In the genomic region with DNA sequence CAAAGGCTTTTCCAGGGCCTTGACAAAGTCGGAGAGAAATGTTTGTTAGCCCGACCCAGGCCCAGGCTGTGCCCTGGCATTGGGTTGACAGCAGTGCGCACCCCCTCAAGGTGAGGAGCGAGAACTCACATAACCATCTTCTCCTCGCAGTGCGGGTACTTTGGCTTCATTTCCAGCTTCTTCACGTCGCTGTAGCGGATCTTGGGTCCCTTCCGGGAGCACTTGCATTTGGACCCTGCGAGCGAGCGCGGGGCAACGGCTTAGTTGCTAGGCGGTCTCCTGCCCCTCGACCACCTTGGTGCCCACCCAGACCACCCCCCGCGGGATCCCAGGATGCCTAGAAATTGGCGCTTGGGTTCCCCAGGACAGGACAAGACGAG, we compare ENCODE assay signal across 2 cellular contexts.
TF ChIP-seq lines count a peak whose summit lies in the region.

No MANE protein-coding gene starts in this region.

TF ChIP-seq in IMR-90, 13 proteins besides CTCF, POLR2A, EP300 and RAD21:
- TF ChIP-seq CEBPB (IDR thresholded peaks at IDR 0.05; ENCODE audit: low read depth, low read length), result no peak
- TF ChIP-seq, protein P1, sequence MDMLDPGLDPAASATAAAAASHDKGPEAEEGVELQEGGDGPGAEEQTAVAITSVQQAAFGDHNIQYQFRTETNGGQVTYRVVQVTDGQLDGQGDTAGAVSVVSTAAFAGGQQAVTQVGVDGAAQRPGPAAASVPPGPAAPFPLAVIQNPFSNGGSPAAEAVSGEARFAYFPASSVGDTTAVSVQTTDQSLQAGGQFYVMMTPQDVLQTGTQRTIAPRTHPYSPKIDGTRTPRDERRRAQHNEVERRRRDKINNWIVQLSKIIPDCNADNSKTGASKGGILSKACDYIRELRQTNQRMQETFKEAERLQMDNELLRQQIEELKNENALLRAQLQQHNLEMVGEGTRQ (IDR thresholded peaks at IDR 0.05; ENCODE audit: low read depth, low read length), result no peak
- no peak for TF ChIP-seq NFE2L2 (IDR thresholded peaks at IDR 0.05; ENCODE audit: low read depth, low read length)
- no peak for TF ChIP-seq MAZ (IDR thresholded peaks at IDR 0.05; ENCODE audit: borderline replicate concordance, low read depth, low read length)
- TF ChIP-seq MAFK (IDR thresholded peaks at IDR 0.05; ENCODE audit: low read depth, low read length), result no peak
- TF ChIP-seq FOS (IDR thresholded peaks at IDR 0.05; ENCODE audit: low read depth, low read length), result no peak
- TF ChIP-seq BHLHE40 (IDR thresholded peaks at IDR 0.05; ENCODE audit: low read depth, low read length), result no peak
- no peak for TF ChIP-seq RFX5 (IDR thresholded peaks at IDR 0.05; ENCODE audit: low read depth, low read length)
- no peak for TF ChIP-seq SMC3 (IDR thresholded peaks at IDR 0.05; ENCODE audit: low read depth, low read length)
- no peak for TF ChIP-seq RCOR1 (IDR thresholded peaks at IDR 0.05; ENCODE audit: insufficient replicate concordance, low read length)
- TF ChIP-seq MXI1 (IDR thresholded peaks at IDR 0.05; ENCODE audit: borderline replicate concordance, low read depth, low read length), result no peak
- no peak for TF ChIP-seq CHD1 (IDR thresholded peaks at IDR 0.05; ENCODE audit: low read depth, low read length)

TF ChIP-seq in H1, 55 proteins besides CTCF, POLR2A, EP300 and RAD21:
- TF ChIP-seq PHF8 (conservative IDR thresholded peaks at IDR 0.05; ENCODE audit: low read depth, low read length) (no peak), EZH2 (IDR thresholded peaks at IDR 0.05; ENCODE audit: low read depth, low read length, severe bottlenecking) (peak; percentile 79), BCL11A (IDR thresholded peaks at IDR 0.05; ENCODE audit: low read depth in 2 of 2, low read length in 2 of 2) (no peak), BACH1 (IDR thresholded peaks at IDR 0.05; ENCODE audit: low read length) (no peak), RNF2 (IDR thresholded peaks at IDR 0.05; ENCODE audit: borderline replicate concordance, low read depth, low read length, missing control alignments, poor library complexity, severe bottlenecking) (peak; percentile 30), SRF (IDR thresholded peaks at IDR 0.05; ENCODE audit: low read depth, low read length) (no peak)
